ENCODE assay signal across 8 cellular contexts in genomic region chr12:1592444-1593231, GRCh38. TPM values are rescaled to one million over a fixed set of nuclear protein-coding genes. Genes with fewer than 3 reads are reported as not detected.
DNase-seq lines count a peak whose midpoint lies in the region; ATAC-seq and TF ChIP-seq lines count a peak whose summit lies in the region.

No MANE protein-coding gene starts in this region.

- H3K27ac ChIP-seq in dorsolateral prefrontal cortex, result peak overlapping the region; percentile 23 to 100 (median 97)
- peak overlapping the region; percentile 18 for H3K27ac ChIP-seq in mesenchymal stem cell (ENCODE audit: low read length, poor library complexity, severe bottlenecking)

- no peaks in the 10 kb centered on the region for H3K9me3 ChIP-seq in mesenchymal stem cell (ENCODE audit: control insufficient read depth, low read length)

- no peak overlapping the region for H2BK15ac ChIP-seq in mesenchymal stem cell (ENCODE audit: low read depth, poor library complexity, severe bottlenecking)

- peak overlapping the region in 1 of 2 experiments; percentile 79 for H3K23ac ChIP-seq in mesenchymal stem cell (ENCODE audit: low read length in 2 of 2)

- peak overlapping the region; percentile 31 for H4K91ac ChIP-seq in mesenchymal stem cell (ENCODE audit: low read length)

- intact Hi-C loops in dorsolateral prefrontal cortex (cut with DNase I), result loop anchor here (2.0 to 10.0 kb wide), 3 partner anchors 600 to 838 kb away; partner anchors contain the start of genes ERC1 (in 1 of the 2) and WNK1 (in 1 of the 2)

- peak in 2 of 56 donors; percentile 13 to 26 for TF ChIP-seq CTCF in dorsolateral prefrontal cortex (IDR thresholded peaks at IDR 0.05 in 54 of 56, conservative IDR thresholded peaks at IDR 0.05 in 2 of 56; ENCODE audit: low read depth in 1 of 56, partially characterized antibody in 56 of 56)

- peak overlapping the region in 1 of 2 experiments; percentile 25 for H3K4ac ChIP-seq in mesenchymal stem cell (ENCODE audit: low read depth in 1 of 2, low read length in 2 of 2)

- no peak overlapping the region for H2AK5ac ChIP-seq in mesenchymal stem cell (ENCODE audit: low read length, severe bottlenecking)

- no peak overlapping the region for H2BK120ac ChIP-seq in mesenchymal stem cell (ENCODE audit: low read depth, low read length)

- peaks cover 5% of the 10 kb centered on the region for H3K79me1 ChIP-seq in mesenchymal stem cell (replicated peaks; ENCODE audit: low read length, poor library complexity, severe bottlenecking)

- H4K8ac ChIP-seq in mesenchymal stem cell (ENCODE audit: low read length), result peak overlapping the region; percentile 66

- peak overlapping the region; percentile 82 for H3K4me2 ChIP-seq in mesenchymal stem cell (ENCODE audit: low read length, poor library complexity, severe bottlenecking)

- peaks cover 20% of the 10 kb centered on the region for H3K4me1 ChIP-seq in mesenchymal stem cell (ENCODE audit: control insufficient read depth, insufficient read depth, low read depth, low read length)

- H3K14ac ChIP-seq in mesenchymal stem cell (ENCODE audit: low read length in 2 of 2), result peak overlapping the region in 1 of 2 experiments; percentile 50

- peak; percentile 31 for DNase-seq in NCI-H1092 treated with DMSO at 0.1 percent for 48 hours (lab: John Stamatoyannopoulos, UW)
- no peak for DNase-seq in NCI-H1092 (lab: John Stamatoyannopoulos, UW)
- peak; percentile 21 for DNase-seq in NCI-H146 treated with DMSO at 0.1 percent for 48 hours (lab: John Stamatoyannopoulos, UW; ENCODE audit: unreplicated experiment)
- DNase-seq in activated CD4-positive, alpha-beta T cell treated with anti-CD3 and anti-CD28 coated beads for 48 hours, result peak; percentile 80
- DNase-seq in dorsolateral prefrontal cortex, result peak in 7 of 10 donors; percentile 47 to 70 (median 56)
- peak; percentile 80 for DNase-seq in mesenchymal stem cell
- peak; percentile 13 to 26 for DNase-seq in stimulated activated CD8-positive, alpha-beta memory T cell treated with anti-CD3 and anti-CD28 coated beads, Interleukin-7, amount 100 ng/mL, for 1 hour (ENCODE audit: low read depth in 2 of 2)

- no peak overlapping the region for H2AFZ ChIP-seq in mesenchymal stem cell (ENCODE audit: low read depth, low read length)

- H3K18ac ChIP-seq in mesenchymal stem cell (ENCODE audit: low read depth in 1 of 2, low read length in 2 of 2), result peak overlapping the region in 1 of 2 experiments; percentile 84

- no peak overlapping the region for H2BK5ac ChIP-seq in mesenchymal stem cell (ENCODE audit: low read depth, low read length, poor library complexity, severe bottlenecking)

- WGBS in mesenchymal stem cell, result 19% methylated on average over 30 of the region's 30 CpGs

- H3K9ac ChIP-seq in mesenchymal stem cell (ENCODE audit: low read length), result peak overlapping the region; percentile 80

- H3K4me3 ChIP-seq in dorsolateral prefrontal cortex, result peak overlapping the region; percentile 63 to 93 (median 81)
- peak overlapping the region; percentile 70 to 87 for H3K4me3 ChIP-seq in mesenchymal stem cell (ENCODE audit: insufficient read depth in 1 of 2, low read depth in 1 of 2, low read length in 2 of 2)

- no peaks in the 10 kb centered on the region for H3K27me3 ChIP-seq in dorsolateral prefrontal cortex
- no peaks in the 10 kb centered on the region for H3K27me3 ChIP-seq in mesenchymal stem cell (ENCODE audit: control insufficient read depth in 1 of 2, insufficient read depth in 1 of 2, low read length in 2 of 2)

- H3K36me3 ChIP-seq in mesenchymal stem cell (ENCODE audit: control insufficient read depth in 1 of 2, insufficient read depth in 2 of 2, low read depth in 1 of 2, low read length in 2 of 2), result peaks cover 7% of the 10 kb centered on the region in 2 experiments

- ATAC-seq in HG03457 (IDR thresholded peaks at IDR 0.05; ENCODE audit: unreplicated experiment), result no peak

- H2BK12ac ChIP-seq in mesenchymal stem cell (ENCODE audit: low read length in 2 of 2), result peak overlapping the region in 1 of 2 experiments; percentile 51

RNA-seq across cellular contexts. Expression of gene FBXL14, which starts 1.7 kb away (rescaled TPM):
- total RNA-seq in dorsolateral prefrontal cortex, result 10 to 100 TPM; 26.6 to 73.6 (median 35.7) TPM
- polyA plus RNA-seq in mesenchymal stem cell (2013, experiment 1 of 2), result 4.3 TPM
- 4.7 TPM for polyA plus RNA-seq in mesenchymal stem cell (2013, experiment 2 of 2)

RNA-seq across cellular contexts. Expression of gene WNT5B, which starts 36.4 kb away (rescaled TPM):
- 1 to 10 TPM; 2.2 to 9.3 (median 5.1) TPM for total RNA-seq in dorsolateral prefrontal cortex
- polyA plus RNA-seq in mesenchymal stem cell (2013, experiment 1 of 2), result 14.1 TPM
- polyA plus RNA-seq in mesenchymal stem cell (2013, experiment 2 of 2), result 16.0 TPM
